1 cellular context compared by ENCODE assay signal in the genomic region with DNA sequence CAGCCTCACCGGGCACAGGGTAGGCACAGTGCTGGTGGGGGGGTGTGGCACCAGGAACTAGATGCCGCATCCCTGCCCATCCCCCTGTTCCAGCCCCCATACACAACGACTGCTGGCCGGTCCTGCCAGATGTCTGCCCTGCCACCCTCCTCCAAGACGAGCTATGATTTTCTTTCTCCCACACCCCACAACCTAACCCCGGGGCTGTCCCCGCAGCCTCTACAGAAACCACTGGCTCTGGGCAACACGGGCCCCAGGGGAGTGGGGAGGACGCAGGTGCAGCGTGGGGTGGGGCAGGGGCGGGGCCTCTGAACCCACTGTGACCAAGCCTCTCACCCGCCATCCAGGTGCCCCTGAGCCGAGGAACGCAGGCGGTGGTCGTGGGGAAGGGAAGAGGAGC.
TF ChIP-seq lines count a peak whose summit lies in the region.

No MANE protein-coding gene starts in this region.

TF ChIP-seq in GM12878, 131 proteins besides CTCF, POLR2A, EP300 and RAD21:
- peak; percentile 60 to 70; a peak in 2 of 4 replicates for TF ChIP-seq BHLHE40 (IDR thresholded peaks at IDR 0.05; ENCODE audit: borderline replicate concordance in 1 of 2, low read depth in 2 of 2, low read length in 1 of 2)
- peak; percentile 69; the same call in 1 of the 2 replicates for TF ChIP-seq CREM (IDR thresholded peaks at IDR 0.05; ENCODE audit: low read depth)
- TF ChIP-seq NBN (IDR thresholded peaks at IDR 0.05) = peak; percentile 57; the same call in 1 of the 2 replicates
- peak; percentile 56; the same call in 1 of the 2 replicates for TF ChIP-seq DPF2 (IDR thresholded peaks at IDR 0.05)
- no peak for TF ChIP-seq KAT2A (conservative IDR thresholded peaks at IDR 0.05; ENCODE audit: control insufficient read depth, low read depth, low read length)
- TF ChIP-seq IKZF2 (IDR thresholded peaks at IDR 0.05) = peak in 1 of 2 experiments; percentile 33; a peak in 1 of 4 replicates
- TF ChIP-seq SMARCA5 (IDR thresholded peaks at IDR 0.05) = peak; percentile 86; the same call in 1 of the 2 replicates
- peak; percentile 92 for TF ChIP-seq MEF2B (IDR thresholded peaks at IDR 0.05; ENCODE audit: partially characterized antibody, poor library complexity, severe bottlenecking)
- peak; percentile 42; the same call in 1 of the 2 replicates for TF ChIP-seq RCOR1 (conservative IDR thresholded peaks at IDR 0.05; ENCODE audit: low read depth, low read length)
- peak; percentile 88 for TF ChIP-seq CBFB (IDR thresholded peaks at IDR 0.05; ENCODE audit: low read depth)
- TF ChIP-seq ETV6 (conservative IDR thresholded peaks at IDR 0.05 in 1 of 2, IDR thresholded peaks at IDR 0.05 in 1 of 2; ENCODE audit: borderline replicate concordance in 1 of 2, low read depth in 1 of 2) = no peak
- TF ChIP-seq, protein P1, sequence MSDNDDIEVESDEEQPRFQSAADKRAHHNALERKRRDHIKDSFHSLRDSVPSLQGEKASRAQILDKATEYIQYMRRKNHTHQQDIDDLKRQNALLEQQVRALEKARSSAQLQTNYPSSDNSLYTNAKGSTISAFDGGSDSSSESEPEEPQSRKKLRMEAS (IDR thresholded peaks at IDR 0.05; ENCODE audit: low read depth, low read length) = no peak
- no peak for TF ChIP-seq ATF2 (IDR thresholded peaks at IDR 0.05; ENCODE audit: low read length)
- peak; percentile 93 for TF ChIP-seq TCF12 (IDR thresholded peaks at IDR 0.05; ENCODE audit: low read depth, low read length)
- TF ChIP-seq ZNF217 (IDR thresholded peaks at IDR 0.05) = peak; percentile 82
- TF ChIP-seq, protein P2, sequence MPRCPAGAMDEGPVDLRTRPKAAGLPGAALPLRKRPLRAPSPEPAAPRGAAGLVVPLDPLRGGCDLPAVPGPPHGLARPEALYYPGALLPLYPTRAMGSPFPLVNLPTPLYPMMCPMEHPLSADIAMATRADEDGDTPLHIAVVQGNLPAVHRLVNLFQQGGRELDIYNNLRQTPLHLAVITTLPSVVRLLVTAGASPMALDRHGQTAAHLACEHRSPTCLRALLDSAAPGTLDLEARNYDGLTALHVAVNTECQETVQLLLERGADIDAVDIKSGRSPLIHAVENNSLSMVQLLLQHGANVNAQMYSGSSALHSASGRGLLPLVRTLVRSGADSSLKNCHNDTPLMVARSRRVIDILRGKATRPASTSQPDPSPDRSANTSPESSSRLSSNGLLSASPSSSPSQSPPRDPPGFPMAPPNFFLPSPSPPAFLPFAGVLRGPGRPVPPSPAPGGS (IDR thresholded peaks at IDR 0.05; ENCODE audit: borderline replicate concordance, insufficient read depth, low read depth, low read length, poor library complexity, severe bottlenecking) = peak; percentile 84
- no peak for TF ChIP-seq CBX5 (IDR thresholded peaks at IDR 0.05; ENCODE audit: low read depth)
- TF ChIP-seq IKZF1 (conservative IDR thresholded peaks at IDR 0.05) = peak; percentile 53; the same call in 1 of the 2 replicates
- TF ChIP-seq BACH1 (IDR thresholded peaks at IDR 0.05; ENCODE audit: borderline replicate concordance) = no peak
- TF ChIP-seq, protein P3, sequence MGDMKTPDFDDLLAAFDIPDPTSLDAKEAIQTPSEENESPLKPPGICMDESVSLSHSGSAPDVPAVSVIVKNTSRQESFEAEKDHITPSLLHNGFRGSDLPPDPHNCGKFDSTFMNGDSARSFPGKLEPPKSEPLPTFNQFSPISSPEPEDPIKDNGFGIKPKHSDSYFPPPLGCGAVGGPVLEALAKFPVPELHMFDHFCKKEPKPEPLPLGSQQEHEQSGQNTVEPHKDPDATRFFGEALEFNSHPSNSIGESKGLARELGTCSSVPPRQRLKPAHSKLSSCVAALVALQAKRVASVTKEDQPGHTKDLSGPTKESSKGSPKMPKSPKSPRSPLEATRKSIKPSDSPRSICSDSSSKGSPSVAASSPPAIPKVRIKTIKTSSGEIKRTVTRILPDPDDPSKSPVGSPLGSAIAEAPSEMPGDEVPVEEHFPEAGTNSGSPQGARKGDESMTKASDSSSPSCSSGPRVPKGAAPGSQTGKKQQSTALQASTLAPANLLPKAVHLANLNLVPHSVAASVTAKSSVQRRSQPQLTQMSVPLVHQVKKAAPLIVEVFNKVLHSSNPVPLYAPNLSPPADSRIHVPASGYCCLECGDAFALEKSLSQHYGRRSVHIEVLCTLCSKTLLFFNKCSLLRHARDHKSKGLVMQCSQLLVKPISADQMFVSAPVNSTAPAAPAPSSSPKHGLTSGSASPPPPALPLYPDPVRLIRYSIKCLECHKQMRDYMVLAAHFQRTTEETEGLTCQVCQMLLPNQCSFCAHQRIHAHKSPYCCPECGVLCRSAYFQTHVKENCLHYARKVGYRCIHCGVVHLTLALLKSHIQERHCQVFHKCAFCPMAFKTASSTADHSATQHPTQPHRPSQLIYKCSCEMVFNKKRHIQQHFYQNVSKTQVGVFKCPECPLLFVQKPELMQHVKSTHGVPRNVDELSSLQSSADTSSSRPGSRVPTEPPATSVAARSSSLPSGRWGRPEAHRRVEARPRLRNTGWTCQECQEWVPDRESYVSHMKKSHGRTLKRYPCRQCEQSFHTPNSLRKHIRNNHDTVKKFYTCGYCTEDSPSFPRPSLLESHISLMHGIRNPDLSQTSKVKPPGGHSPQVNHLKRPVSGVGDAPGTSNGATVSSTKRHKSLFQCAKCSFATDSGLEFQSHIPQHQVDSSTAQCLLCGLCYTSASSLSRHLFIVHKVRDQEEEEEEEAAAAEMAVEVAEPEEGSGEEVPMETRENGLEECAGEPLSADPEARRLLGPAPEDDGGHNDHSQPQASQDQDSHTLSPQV (IDR thresholded peaks at IDR 0.05) = no peak
- peak; percentile 43 for TF ChIP-seq SP1 (IDR thresholded peaks at IDR 0.05; ENCODE audit: low read depth, low read length)
- TF ChIP-seq ZNF207 (IDR thresholded peaks at IDR 0.05; ENCODE audit: borderline replicate concordance) = no peak
- TF ChIP-seq NFIC (IDR thresholded peaks at IDR 0.05; ENCODE audit: low read depth, low read length) = 0 out of 2 replicates have a peak, but pooled peaks have one; percentile 24
- TF ChIP-seq BCL11A (IDR thresholded peaks at IDR 0.05; ENCODE audit: low read depth, low read length) = peak; percentile 50; the same call in 1 of the 2 replicates
- peak; percentile 82 for TF ChIP-seq EED (IDR thresholded peaks at IDR 0.05; ENCODE audit: low read depth)
- TF ChIP-seq TCF3 (IDR thresholded peaks at IDR 0.05; ENCODE audit: borderline replicate concordance, insufficient read depth, low read depth, low read length) = peak; percentile 90
- 0 out of 2 replicates have a peak, but pooled peaks have one; percentile 33 for TF ChIP-seq PAX5 (IDR thresholded peaks at IDR 0.05; ENCODE audit: borderline replicate concordance, low read depth, low read length)
- no peak for TF ChIP-seq SKIL (IDR thresholded peaks at IDR 0.05; ENCODE audit: low read depth, poor library complexity, severe bottlenecking)
- TF ChIP-seq, protein P4, sequence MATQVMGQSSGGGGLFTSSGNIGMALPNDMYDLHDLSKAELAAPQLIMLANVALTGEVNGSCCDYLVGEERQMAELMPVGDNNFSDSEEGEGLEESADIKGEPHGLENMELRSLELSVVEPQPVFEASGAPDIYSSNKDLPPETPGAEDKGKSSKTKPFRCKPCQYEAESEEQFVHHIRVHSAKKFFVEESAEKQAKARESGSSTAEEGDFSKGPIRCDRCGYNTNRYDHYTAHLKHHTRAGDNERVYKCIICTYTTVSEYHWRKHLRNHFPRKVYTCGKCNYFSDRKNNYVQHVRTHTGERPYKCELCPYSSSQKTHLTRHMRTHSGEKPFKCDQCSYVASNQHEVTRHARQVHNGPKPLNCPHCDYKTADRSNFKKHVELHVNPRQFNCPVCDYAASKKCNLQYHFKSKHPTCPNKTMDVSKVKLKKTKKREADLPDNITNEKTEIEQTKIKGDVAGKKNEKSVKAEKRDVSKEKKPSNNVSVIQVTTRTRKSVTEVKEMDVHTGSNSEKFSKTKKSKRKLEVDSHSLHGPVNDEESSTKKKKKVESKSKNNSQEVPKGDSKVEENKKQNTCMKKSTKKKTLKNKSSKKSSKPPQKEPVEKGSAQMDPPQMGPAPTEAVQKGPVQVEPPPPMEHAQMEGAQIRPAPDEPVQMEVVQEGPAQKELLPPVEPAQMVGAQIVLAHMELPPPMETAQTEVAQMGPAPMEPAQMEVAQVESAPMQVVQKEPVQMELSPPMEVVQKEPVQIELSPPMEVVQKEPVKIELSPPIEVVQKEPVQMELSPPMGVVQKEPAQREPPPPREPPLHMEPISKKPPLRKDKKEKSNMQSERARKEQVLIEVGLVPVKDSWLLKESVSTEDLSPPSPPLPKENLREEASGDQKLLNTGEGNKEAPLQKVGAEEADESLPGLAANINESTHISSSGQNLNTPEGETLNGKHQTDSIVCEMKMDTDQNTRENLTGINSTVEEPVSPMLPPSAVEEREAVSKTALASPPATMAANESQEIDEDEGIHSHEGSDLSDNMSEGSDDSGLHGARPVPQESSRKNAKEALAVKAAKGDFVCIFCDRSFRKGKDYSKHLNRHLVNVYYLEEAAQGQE (IDR thresholded peaks at IDR 0.05; ENCODE audit: low read depth, low read length) = no peak
- TF ChIP-seq RUNX3 (IDR thresholded peaks at IDR 0.05; ENCODE audit: low read length) = peak; percentile 90
- TF ChIP-seq GABPA (IDR thresholded peaks at IDR 0.05; ENCODE audit: low read depth) = no peak
- TF ChIP-seq MEF2A (IDR thresholded peaks at IDR 0.05; ENCODE audit: insufficient read depth, low read depth, low read length) = no peak
- TF ChIP-seq BMI1 (IDR thresholded peaks at IDR 0.05; ENCODE audit: borderline replicate concordance) = no peak
TF ChIP-seq in GM12878: peak in this region for 20.
